ENCODE assay signal across 8 cellular contexts in the genomic region with DNA sequence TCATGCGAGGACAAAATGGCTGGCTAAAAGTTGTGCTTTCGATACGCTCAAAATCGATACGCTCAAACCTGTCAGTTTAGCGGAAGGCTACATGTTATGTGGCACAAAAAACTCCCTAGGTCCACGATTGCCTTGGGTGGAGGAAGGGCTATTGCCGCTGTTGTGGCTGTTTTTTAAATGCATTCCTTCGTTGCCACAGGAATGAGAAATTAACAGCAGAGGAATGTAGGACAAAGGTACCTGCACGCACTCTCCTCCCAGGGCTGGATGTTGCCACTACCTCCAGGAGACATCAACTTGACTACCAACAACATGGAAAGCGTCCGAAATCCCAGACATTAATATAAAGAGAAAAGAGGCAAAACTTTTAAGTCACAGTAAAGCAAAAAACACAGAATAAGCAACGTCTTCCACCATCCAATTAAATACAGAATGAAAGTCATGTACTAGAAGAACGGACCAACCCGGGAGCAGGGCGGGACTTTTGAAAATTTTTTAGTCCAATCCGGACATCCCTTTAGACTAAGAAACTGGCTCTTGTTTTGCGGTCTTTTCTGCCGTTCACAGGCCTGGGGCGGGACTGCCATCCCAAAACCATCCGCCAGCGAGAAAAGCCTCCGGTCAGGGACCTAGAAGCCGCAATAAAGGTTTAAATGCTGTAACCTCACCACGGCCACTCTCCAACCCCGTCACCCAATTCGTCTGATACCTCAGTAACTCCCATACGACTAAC. TPM values are rescaled to one million over a fixed set of nuclear protein-coding genes. Genes with fewer than 3 reads are reported as not detected.
A peak's percentile ranks its signal among the peaks of the same experiment; 100 is the strongest.
DNase-seq lines count a peak whose midpoint lies in the region; FAIRE-seq and TF ChIP-seq lines count a peak whose summit lies in the region.

No MANE protein-coding gene starts in this region.

- H2BK5ac ChIP-seq in neuronal stem cell (ENCODE audit: low read length), result no peak overlapping the region

- peak; percentile 81 for TF ChIP-seq POLR2A in H54 (IDR thresholded peaks at IDR 0.05; ENCODE audit: low read depth, low read length)
- TF ChIP-seq POLR2A in Raji (IDR thresholded peaks at IDR 0.05; ENCODE audit: insufficient read depth, low read depth, low read length), result peak; percentile 64

- H3K4ac ChIP-seq in neuronal stem cell (ENCODE audit: low read length), result no peak overlapping the region

- H4K8ac ChIP-seq in neuronal stem cell (ENCODE audit: low read depth, low read length), result no peak overlapping the region

- no peak overlapping the region for H2AK5ac ChIP-seq in neuronal stem cell (ENCODE audit: low read depth, low read length)

- FAIRE-seq in H54 (lab: Jason Lieb, UNC), result peak; percentile 98

- H3K27me3 ChIP-seq in Loucy (ENCODE audit: insufficient read depth, low read length, poor library complexity, severe bottlenecking) (no peaks in the 10 kb centered on the region), neuronal stem cell (ENCODE audit: control insufficient read depth in 3 of 3, insufficient read depth in 3 of 3, low read depth in 1 of 3, low read length in 3 of 3) (no peaks in the 10 kb centered on the region)

- H3K27ac ChIP-seq in neuronal stem cell (replicated peaks; ENCODE audit: low read length) (peak overlapping the region; percentile 86), temporal lobe (ENCODE audit: low read depth, low read length) (peak overlapping the region; percentile 74)

- H3K4me2 ChIP-seq in Loucy (ENCODE audit: low read depth, low read length, poor library complexity, severe bottlenecking) (peak overlapping the region; percentile 95), neuronal stem cell (ENCODE audit: insufficient read depth, low read length, poor library complexity, severe bottlenecking) (peak overlapping the region; percentile 69)

- H3K23ac ChIP-seq in neuronal stem cell (ENCODE audit: low read depth, low read length, poor library complexity), result peak overlapping the region; percentile 80

- no peaks in the 10 kb centered on the region for H3K79me2 ChIP-seq in Loucy (ENCODE audit: insufficient read depth, low read length)

- DNase-seq in ELR (ENCODE audit: low read depth), result peak; percentile 98
- no peak for DNase-seq in H54 (ENCODE audit: insufficient read length, low spot score)
- peak; percentile 41 to 70 (median 54) for DNase-seq in activated naive CD4-positive, alpha-beta T cell (lab: John Stamatoyannopoulos, UW)
- peak; percentile 96 for DNase-seq in foreskin melanocyte
- peak; percentile 80 for DNase-seq in neuronal stem cell (ENCODE audit: low spot score)

- H3K36me3 ChIP-seq in Loucy (ENCODE audit: insufficient read depth, low read length), result no peaks in the 10 kb centered on the region
- H3K36me3 ChIP-seq in neuronal stem cell (replicated peaks in 1 of 2; ENCODE audit: control insufficient read depth in 2 of 2, insufficient read depth in 2 of 2, low read length in 2 of 2), result no peaks in the 10 kb centered on the region

- peaks cover 25% of the 10 kb centered on the region for H3K4me1 ChIP-seq in Loucy (ENCODE audit: insufficient read depth, low read length, poor library complexity, severe bottlenecking)
- peaks cover 0 to 5% of the 10 kb centered on the region in 2 donors for H3K4me1 ChIP-seq in neuronal stem cell (ENCODE audit: control insufficient read depth in 2 of 2, insufficient read depth in 1 of 2, low read depth in 1 of 2, low read length in 2 of 2)

- no peak overlapping the region for H4K91ac ChIP-seq in neuronal stem cell (ENCODE audit: low read depth, low read length, poor library complexity)

- no peak overlapping the region for H3K14ac ChIP-seq in neuronal stem cell (ENCODE audit: low read length)

- H3K9ac ChIP-seq in Loucy (ENCODE audit: low read depth, low read length, poor library complexity, severe bottlenecking), result peak overlapping the region; percentile 93
- peak overlapping the region; percentile 75 for H3K9ac ChIP-seq in neuronal stem cell (ENCODE audit: low read depth, low read length, poor library complexity)

- peaks cover 9% of the 10 kb centered on the region for H3F3A ChIP-seq in Loucy (ENCODE audit: low read depth)

- H3K4me3 ChIP-seq in Loucy (ENCODE audit: low read length, poor library complexity, severe bottlenecking) (peak overlapping the region; percentile 78), neuronal stem cell (ENCODE audit: low read length in 2 of 2) (peak overlapping the region; percentile 81 to 91)

- no CpG with 5 or more reads among the region's 28 CpGs for WGBS in neuronal stem cell (ENCODE audit: extremely low coverage in 2 of 2, insufficient read length in 2 of 2, insufficient replicate concordance in 1 of 2), 2 donors

- no peak for TF ChIP-seq CTCF in Loucy (conservative IDR thresholded peaks at IDR 0.05; ENCODE audit: low read length)

- H2BK12ac ChIP-seq in neuronal stem cell (ENCODE audit: low read length), result no peak overlapping the region

- H2AFZ ChIP-seq in Loucy (ENCODE audit: low read length), result no peak overlapping the region
- H2AFZ ChIP-seq in neuronal stem cell (ENCODE audit: low read length), result peak overlapping the region; percentile 43

- peak overlapping the region; percentile 80 for H3K18ac ChIP-seq in neuronal stem cell (ENCODE audit: low read length)

- no peak overlapping the region for H2BK120ac ChIP-seq in neuronal stem cell (ENCODE audit: low read depth, low read length)

- peaks cover 6% of the 10 kb centered on the region for H4K20me1 ChIP-seq in Loucy (ENCODE audit: insufficient read depth, low read length, poor library complexity, severe bottlenecking)

- H3K79me1 ChIP-seq in neuronal stem cell (ENCODE audit: low read depth, low read length), result no peaks in the 10 kb centered on the region

- H2BK15ac ChIP-seq in neuronal stem cell (ENCODE audit: low read length), result no peak overlapping the region

- H3K9me3 ChIP-seq in Loucy (ENCODE audit: insufficient read depth, low read depth, low read length) (no peaks in the 10 kb centered on the region), neuronal stem cell (replicated peaks in 1 of 2; ENCODE audit: control insufficient read depth in 2 of 2, insufficient read depth in 1 of 2, low read depth in 1 of 2, low read length in 2 of 2) (no peaks in the 10 kb centered on the region)

- H3K9me2 ChIP-seq in Loucy (replicated peaks; ENCODE audit: low read depth, low read length), result no peaks in the 10 kb centered on the region

RNA-seq across cellular contexts. Expression of gene HFE, which starts 32.1 kb away (rescaled TPM):
- 0.54 TPM for polyA plus RNA-seq in neuronal stem cell (2013, experiment 1 of 2)
- 0.35 TPM for polyA plus RNA-seq in neuronal stem cell (2013, experiment 2 of 2)
- total RNA-seq in temporal lobe, result 1.2 TPM
